Comparison of ENCODE assay signal across 8 cellular contexts in the genomic region with DNA sequence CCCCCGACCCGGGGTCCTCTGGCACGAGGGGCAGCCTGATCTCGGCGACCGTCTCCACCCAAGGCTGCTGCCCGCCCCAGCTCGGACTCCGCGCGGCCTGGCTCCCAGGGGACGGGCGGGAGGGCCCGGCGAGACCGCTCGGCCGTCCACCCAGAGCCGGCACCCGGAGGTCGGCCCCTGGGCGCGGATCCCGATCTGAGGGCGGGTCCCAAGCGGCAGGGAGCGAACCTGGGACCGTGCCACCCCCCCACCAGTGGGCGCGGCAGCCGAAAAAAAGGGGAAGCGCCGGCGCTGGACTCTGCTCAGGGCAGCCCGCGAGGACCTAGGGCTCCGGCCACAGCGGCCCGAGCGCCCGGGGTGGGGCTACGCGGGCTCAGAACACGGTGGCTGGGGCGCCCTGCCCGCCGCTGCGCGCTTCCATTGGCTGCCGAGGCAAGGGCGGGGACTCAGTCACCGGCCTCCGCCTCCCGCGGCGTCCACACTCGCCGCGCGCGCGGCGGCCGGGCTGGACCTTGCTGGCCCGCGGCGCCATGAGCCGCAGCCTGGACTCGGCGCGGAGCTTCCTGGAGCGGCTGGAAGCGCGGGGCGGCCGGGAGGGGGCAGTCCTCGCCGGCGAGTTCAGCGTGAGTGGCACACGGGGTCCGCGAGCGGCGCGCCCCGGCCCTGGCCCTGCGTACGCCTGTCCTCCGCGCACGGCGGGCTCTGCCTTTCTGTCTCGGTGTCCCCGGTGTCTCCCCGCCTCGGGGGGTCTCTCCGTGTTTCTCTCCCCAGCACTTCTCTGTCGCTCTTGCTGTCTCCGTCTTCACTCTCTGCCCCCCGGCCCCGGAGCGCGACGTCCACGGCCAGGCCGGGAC. TPM values are rescaled to one million over a fixed set of nuclear protein-coding genes. Genes with fewer than 3 reads are reported as not detected.
DNase-seq lines count a peak whose midpoint lies in the region; ATAC-seq and TF ChIP-seq lines count a peak whose summit lies in the region.

A gene with protein sequence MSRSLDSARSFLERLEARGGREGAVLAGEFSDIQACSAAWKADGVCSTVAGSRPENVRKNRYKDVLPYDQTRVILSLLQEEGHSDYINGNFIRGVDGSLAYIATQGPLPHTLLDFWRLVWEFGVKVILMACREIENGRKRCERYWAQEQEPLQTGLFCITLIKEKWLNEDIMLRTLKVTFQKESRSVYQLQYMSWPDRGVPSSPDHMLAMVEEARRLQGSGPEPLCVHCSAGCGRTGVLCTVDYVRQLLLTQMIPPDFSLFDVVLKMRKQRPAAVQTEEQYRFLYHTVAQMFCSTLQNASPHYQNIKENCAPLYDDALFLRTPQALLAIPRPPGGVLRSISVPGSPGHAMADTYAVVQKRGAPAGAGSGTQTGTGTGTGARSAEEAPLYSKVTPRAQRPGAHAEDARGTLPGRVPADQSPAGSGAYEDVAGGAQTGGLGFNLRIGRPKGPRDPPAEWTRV (plus strand): TSS at position 479 of the 854 bp plus-strand sequence. CDS start 52 bp downstream, at position 531.

- H3K27ac Mint-ChIP-seq in activated T-helper 17 cell treated with anti-CD3 and anti-CD28 coated beads, Interleukin-2, amount 50 U/mL, for 72 hours: no peak within 1 kb of the TSS
- peak within 1 kb of the TSS in 3 of 6 donors; percentile 47 to 78 (median 72) for H3K27ac Mint-ChIP-seq in naive B cell

- no TSS peak for BruUV-seq in PC-3 (replicated peaks; lab: Mats Ljungman, UMichigan)

- TF ChIP-seq CTCF in PC-3 (conservative IDR thresholded peaks at IDR 0.05; ENCODE audit: low read depth, low read length) (peak; percentile 46; the same call in 1 of the 2 replicates), fibroblast of mammary gland (conservative IDR thresholded peaks at IDR 0.05; ENCODE audit: control insufficient read depth, insufficient read depth, low read depth, low read length) (no peak), suprapubic skin (IDR thresholded peaks at IDR 0.05) (peak in 1 of 2 donors; percentile 65)

- no peaks in the 10 kb centered on the region for H3F3A ChIP-seq in PC-3 (ENCODE audit: low read length, unreplicated experiment)

- peaks cover 10% of the 10 kb centered on the region for H3K4me1 Mint-ChIP-seq in activated T-helper 17 cell treated with anti-CD3 and anti-CD28 coated beads, Interleukin-2, amount 50 U/mL, for 72 hours
- H3K4me1 Mint-ChIP-seq in naive B cell: peaks cover 23 to 29% (median 25%) of the 10 kb centered on the region in 3 donors

- peak within 1 kb of the TSS; percentile 49 for H3K9ac ChIP-seq in PC-3 (ENCODE audit: low read length)

- no peak for TF ChIP-seq EP300 in suprapubic skin (IDR thresholded peaks at IDR 0.05)

- H4K20me1 ChIP-seq in PC-3 (ENCODE audit: low read length): no peaks in the 10 kb centered on the region

- H3K9me2 ChIP-seq in PC-3 (replicated peaks; ENCODE audit: low read length): no peaks in the 10 kb centered on the region

- intact Hi-C loops in PC-3 (cut with micrococcal nuclease): loop anchor here (1.0 kb wide), 1 partner anchor 35 kb away; no protein-coding TSS in a partner anchor

- H3K79me2 ChIP-seq in PC-3 (ENCODE audit: low read length): no peaks in the 10 kb centered on the region

- peak within 1 kb of the TSS; percentile 92 for H2AFZ ChIP-seq in PC-3 (ENCODE audit: low read length)

- no peaks in the 10 kb centered on the region for H3K9me3 ChIP-seq in PC-3 (ENCODE audit: low read length)
- H3K9me3 ChIP-seq in suprapubic skin: no peaks in the 10 kb centered on the region

- H3K9me3 Mint-ChIP-seq in activated T-helper 17 cell treated with anti-CD3 and anti-CD28 coated beads, Interleukin-2, amount 50 U/mL, for 72 hours: peaks cover 4% of the 10 kb centered on the region
- H3K9me3 Mint-ChIP-seq in naive B cell: peaks cover 0 to 4% (median 0%) of the 10 kb centered on the region in 7 donors

- TF ChIP-seq POLR2A in suprapubic skin (IDR thresholded peaks at IDR 0.05): peak in 1 of 2 donors; percentile 70

- no peaks in the 10 kb centered on the region for H3K36me3 ChIP-seq in PC-3 (ENCODE audit: low read depth, low read length)
- H3K36me3 ChIP-seq in suprapubic skin: no peaks in the 10 kb centered on the region

- peak within 1 kb of the TSS; percentile 74 for H3K4me3 Mint-ChIP-seq in activated T-helper 17 cell treated with anti-CD3 and anti-CD28 coated beads, Interleukin-2, amount 50 U/mL, for 72 hours
- H3K4me3 Mint-ChIP-seq in naive B cell: peak within 1 kb of the TSS; percentile 77 to 93 (median 86)

- H3K36me3 Mint-ChIP-seq in activated T-helper 17 cell treated with anti-CD3 and anti-CD28 coated beads, Interleukin-2, amount 50 U/mL, for 72 hours (ENCODE audit: low read depth): no peaks in the 10 kb centered on the region
- no peaks in the 10 kb centered on the region for H3K36me3 Mint-ChIP-seq in naive B cell

- WGBS in suprapubic skin: 2% methylated on average over 12 of the region's 107 CpGs

- H3K4me2 ChIP-seq in PC-3 (ENCODE audit: low read length): peak within 1 kb of the TSS; percentile 90

- ATAC-seq in GM21360 (IDR thresholded peaks at IDR 0.05; ENCODE audit: unreplicated experiment): peak; percentile 88
- ATAC-seq in PC-3: peak; percentile 95
- ATAC-seq in activated T-helper 17 cell treated with anti-CD3 and anti-CD28 coated beads, Interleukin-2, amount 50 U/mL, for 72 hours (replicated peaks): peak; percentile 98
- ATAC-seq in naive B cell (ENCODE audit: low read depth in 2 of 2): peak; percentile 87 to 89

- H3K27me3 ChIP-seq in PC-3 (ENCODE audit: low read length) (no peaks in the 10 kb centered on the region), suprapubic skin (no peaks in the 10 kb centered on the region)

- H3K27ac ChIP-seq in PC-3 (ENCODE audit: low read length) (no peak within 1 kb of the TSS), suprapubic skin (peak within 1 kb of the TSS; percentile 71)

- POLR2A ChIA-PET in PC-3 (lab: Charles Lee; ENCODE audit: unreplicated experiment): no interaction called here

- H3K4me1 ChIP-seq in PC-3 (ENCODE audit: insufficient read depth, low read length) (peaks cover 4% of the 10 kb centered on the region; the same call in 1 of the 2 replicates), suprapubic skin (peaks cover 21% of the 10 kb centered on the region)

- peak; percentile 86 for DNase-seq in DMS53 (lab: John Stamatoyannopoulos, UW)
- peak; percentile 87 for DNase-seq in HPDE6-E6E7 (ENCODE audit: extremely low spot score)
- peak; percentile 86 for DNase-seq in PC-3
- DNase-seq in fibroblast of mammary gland (ENCODE audit: low read depth): peak; percentile 85
- peak; percentile 51 for DNase-seq in naive B cell
- DNase-seq in suprapubic skin (ENCODE audit: low spot score in 2 of 2): peak; percentile 91

- CTCF ChIA-PET in PC-3 (lab: Charles Lee): interaction anchor here (0.5 kb wide), 1 partner anchor 115 kb away, joined by 3 read pairs; no protein-coding TSS in a partner anchor

- H3K4me3 ChIP-seq in PC-3 (ENCODE audit: low read length) (peak within 1 kb of the TSS; percentile 73), fibroblast of mammary gland (ENCODE audit: control insufficient read depth, low read depth, low read length) (peak within 1 kb of the TSS; percentile 64), suprapubic skin (peak within 1 kb of the TSS; percentile 76)

- no peaks in the 10 kb centered on the region for H3K27me3 Mint-ChIP-seq in activated T-helper 17 cell treated with anti-CD3 and anti-CD28 coated beads, Interleukin-2, amount 50 U/mL, for 72 hours
- H3K27me3 Mint-ChIP-seq in naive B cell: peaks cover 0 to 11% (median 0%) of the 10 kb centered on the region in 3 donors

RNA-seq across cellular contexts. Expression of the gene that starts here (rescaled TPM):
- total RNA-seq in PC-3 (2014; rRNA removed) (27.1 and 33.5 TPM in 2 replicates), suprapubic skin (10 to 100 TPM; 18.0 to 72.4 (median 28.4) TPM)
- total RNA-seq in activated T-helper 17 cell treated with anti-CD3 and anti-CD28 coated beads, Interleukin-2, amount 50 U/mL, for 72 hours: 10 to 100 TPM; 60.5 to 69.7 TPM
- polyA plus RNA-seq in naive B cell (ENCODE audit: low read depth in 6 of 6): 10 to 100 TPM; 57.8 to 83.3 (median 68.5) TPM
